In the genomic region with DNA sequence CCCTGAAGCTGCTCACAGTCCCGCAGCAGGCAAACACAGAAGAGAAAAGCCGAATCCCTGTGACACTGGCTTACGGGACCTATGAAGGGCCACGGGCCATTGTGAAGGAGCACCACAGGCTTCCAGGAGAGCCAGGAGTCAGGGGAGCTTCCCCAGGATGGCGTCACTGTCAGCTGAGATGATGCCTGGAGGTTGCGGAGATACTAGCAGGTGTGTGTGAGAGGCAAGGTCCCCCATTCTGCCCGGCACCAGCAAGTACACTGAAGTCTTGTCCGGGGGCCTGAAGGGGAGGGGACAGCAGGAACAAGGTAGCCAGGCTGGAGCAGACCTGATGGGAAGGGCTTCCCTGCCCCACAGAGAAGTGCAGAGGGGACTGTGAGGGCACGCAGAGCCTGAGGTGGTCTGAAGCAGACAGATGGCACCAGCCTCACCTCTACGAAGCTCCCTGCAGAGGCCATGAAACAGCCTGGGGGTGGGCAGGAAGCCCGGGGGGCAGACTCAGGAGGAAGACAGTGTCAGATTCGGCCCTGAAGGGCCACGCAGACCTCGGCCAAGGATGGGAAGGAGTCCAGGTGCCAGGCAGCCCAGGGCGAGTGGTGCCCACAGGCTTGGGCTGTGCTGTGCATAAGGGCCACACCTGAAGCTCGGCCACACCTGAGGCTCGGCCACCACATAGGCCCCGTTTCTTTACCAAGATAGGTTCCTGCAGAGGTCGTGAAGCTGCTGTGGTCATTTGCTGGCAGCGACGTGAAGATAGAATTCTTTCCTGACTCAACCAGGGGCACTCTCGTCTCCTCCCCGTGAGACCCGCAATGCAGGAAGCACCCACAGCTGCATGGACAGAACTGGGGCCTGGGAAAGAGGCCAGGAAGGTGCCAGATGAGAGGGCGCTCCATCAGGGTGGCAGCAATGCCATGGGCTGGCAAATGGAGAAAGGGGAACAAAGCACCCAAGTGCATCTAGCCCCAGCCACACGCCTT, we compare ENCODE assay signal across 1 cellular context.
TF ChIP-seq lines count a peak whose summit lies in the region.

No MANE protein-coding gene starts in this region.

TF ChIP-seq in K562, 482 proteins besides CTCF, POLR2A, EP300 and RAD21:
- TF ChIP-seq EHMT2 (IDR thresholded peaks at IDR 0.05) (no peak), EZH2 (IDR thresholded peaks at IDR 0.05; ENCODE audit: borderline replicate concordance, low read depth, low read length) (peak; percentile 35; the same call in 1 of the 2 replicates), DACH1 (IDR thresholded peaks at IDR 0.05; ENCODE audit: partially characterized antibody) (no peak)
TF ChIP-seq in K562: peak in this region for 1.
